In the genomic region with DNA sequence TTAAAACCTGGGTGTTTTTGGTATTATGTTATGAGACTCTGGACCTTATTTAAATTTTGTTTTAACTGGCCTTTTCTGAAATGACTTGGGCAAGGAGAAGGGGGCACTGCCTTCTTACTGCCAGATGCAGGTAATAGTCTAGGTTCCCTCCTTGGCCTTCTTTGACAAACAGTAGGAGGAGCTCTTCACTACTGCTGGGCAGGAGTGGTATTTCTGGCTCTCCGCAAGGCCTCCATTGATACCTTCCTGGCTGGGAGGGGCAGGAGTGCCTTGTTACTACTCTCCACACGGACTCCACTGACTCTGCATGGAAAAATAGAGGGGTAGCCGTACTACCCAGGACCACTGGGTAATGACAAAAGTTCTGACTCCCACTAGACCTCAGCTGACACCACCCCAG, we compare ENCODE assay signal across 6 cellular contexts.
A peak's percentile ranks its signal among the peaks of the same experiment; 100 is the strongest.
DNase-seq lines count a peak whose midpoint lies in the region; ATAC-seq and TF ChIP-seq lines count a peak whose summit lies in the region.
"Not testable (repeated sequence)": the region's sequence is repeated elsewhere in the genome, so short reads cannot be mapped to it uniquely, and the experiment has no call there.

No MANE protein-coding gene starts in this region.

- not testable (repeated sequence) for H3T11ph ChIP-seq in H9 (ENCODE audit: low read length)

- not testable (repeated sequence) for H3K23ac ChIP-seq in H9 (ENCODE audit: insufficient read length, low read depth, low read length)

- H3K27ac ChIP-seq in H9 (ENCODE audit: insufficient read length, low read depth, low read length); RWPE2 (ENCODE audit: poor library complexity, severe bottlenecking); body of pancreas; left lung: not testable (repeated sequence)

- TF ChIP-seq CTCF in H9 (conservative IDR thresholded peaks at IDR 0.05) (peak; percentile 49; the same call in 2 of the 3 replicates), epithelial cell of proximal tubule (conservative IDR thresholded peaks at IDR 0.05; ENCODE audit: low read depth, low read length) (peak; percentile 28)
- not testable (repeated sequence) for TF ChIP-seq CTCF in RWPE2 (IDR thresholded peaks at IDR 0.05; ENCODE audit: poor library complexity, severe bottlenecking); body of pancreas (IDR thresholded peaks at IDR 0.05); left lung (IDR thresholded peaks at IDR 0.05)

- not testable (repeated sequence) for H3K18ac ChIP-seq in H9 (ENCODE audit: insufficient read length, low read depth, low read length)

- H3K23me2 ChIP-seq in H9 (ENCODE audit: insufficient read length, low read depth, low read length, poor library complexity, severe bottlenecking), result not testable (repeated sequence)

- H2AK5ac ChIP-seq in H9 (ENCODE audit: insufficient read length, low read length), result not testable (repeated sequence)

- not testable (repeated sequence) for H3K79me1 ChIP-seq in H9 (ENCODE audit: insufficient read depth, low read depth, low read length, poor library complexity, severe bottlenecking)

- not testable (repeated sequence) for H3K4ac ChIP-seq in H9 (ENCODE audit: low read depth, low read length)

- H2BK12ac ChIP-seq in H9 (ENCODE audit: insufficient read length, low read depth, low read length), result not testable (repeated sequence)

- H3K4me3 Mint-ChIP-seq in H9, result not testable (repeated sequence)

- not testable (repeated sequence) for H2BK20ac ChIP-seq in H9 (ENCODE audit: low read depth, low read length, poor library complexity, severe bottlenecking)

- not testable (repeated sequence) for H3K9me3 Mint-ChIP-seq in H9

- H3K79me2 ChIP-seq in H9 (ENCODE audit: insufficient read depth, low read length), result not testable (repeated sequence)

- not testable (repeated sequence) for H3K4me1 ChIP-seq in H9 (ENCODE audit: insufficient read depth, low read length); RWPE2 (ENCODE audit: insufficient read depth, poor library complexity, severe bottlenecking); body of pancreas; left lung

- TF ChIP-seq POLR2A in body of pancreas (IDR thresholded peaks at IDR 0.05), result not testable (repeated sequence)

- not testable (repeated sequence) for H3K56ac ChIP-seq in H9 (ENCODE audit: insufficient read length, low read depth, low read length)

- H3K27me3 ChIP-seq in H9 (ENCODE audit: insufficient read depth, low read length); RWPE2 (ENCODE audit: insufficient read depth, poor library complexity, severe bottlenecking); body of pancreas; left lung: not testable (repeated sequence)

- not testable (repeated sequence) for H3K36me3 ChIP-seq in RWPE2 (ENCODE audit: low read depth); body of pancreas (replicated peaks in 1 of 2; ENCODE audit: insufficient read depth in 1 of 2, low read depth in 2 of 2); left lung

- H3K27ac Mint-ChIP-seq in H9, result not testable (repeated sequence)

- not testable (repeated sequence) for H3K9me3 ChIP-seq in H9 (ENCODE audit: control insufficient read depth, low read depth, low read length); RWPE2 (ENCODE audit: severe bottlenecking); body of pancreas; left lung

- ATAC-seq in RWPE2 (ENCODE audit: low read depth) (0 out of 3 replicates have a peak, but pooled peaks have one; percentile 29), body of pancreas (peak; percentile 45), left cardiac atrium (peak; percentile 19 to 67), left lung (peak; percentile 68)

- intact Hi-C loops in body of pancreas (cut with DNase I); left cardiac atrium (cut with DNase I); left lung (cut with DNase I): not testable (repeated sequence)

- not testable (repeated sequence) for H4K8ac ChIP-seq in H9 (replicated peaks; ENCODE audit: insufficient read length, low read depth, low read length)

- H4K91ac ChIP-seq in H9 (ENCODE audit: insufficient read length, low read depth, low read length), result not testable (repeated sequence)

- H4K20me1 ChIP-seq in H9 (ENCODE audit: control insufficient read depth, insufficient read depth, insufficient read length), result not testable (repeated sequence)

- not testable (repeated sequence) for H2AFZ ChIP-seq in H9 (ENCODE audit: low read length)

- no CpG with 5 or more reads among the region's 3 CpGs for WGBS in H9 (ENCODE audit: extremely low coverage, insufficient read length, low lambda C conversion rate)
- 29% methylated on average over 1 of the region's 3 CpGs; no CpG with 5 or more reads in 1 of the 2 donors for WGBS in body of pancreas, 2 donors

- H3K27me3 Mint-ChIP-seq in H9 (ENCODE audit: low read depth), result not testable (repeated sequence)

- H3K36me3 Mint-ChIP-seq in H9 (ENCODE audit: insufficient read depth in 1 of 3, low read depth in 3 of 3), result not testable (repeated sequence)

- not testable (repeated sequence) for H4K5ac ChIP-seq in H9 (ENCODE audit: insufficient read length, low read depth, low read length)

- not testable (repeated sequence) for H3K4me3 ChIP-seq in RWPE2 (ENCODE audit: severe bottlenecking); body of pancreas; epithelial cell of proximal tubule (ENCODE audit: low read depth, low read length); left lung

- not testable (repeated sequence) for H3K14ac ChIP-seq in H9 (ENCODE audit: insufficient read depth, low read length)

- not testable (repeated sequence) for H3K4me1 Mint-ChIP-seq in H9

- H3K9ac ChIP-seq in H9 (ENCODE audit: extremely low read depth, insufficient read length, low read length), result not testable (repeated sequence)

- not testable (repeated sequence) for H3K4me2 ChIP-seq in H9 (ENCODE audit: insufficient read depth, insufficient read length, low read length)

- H2BK15ac ChIP-seq in H9 (ENCODE audit: low read depth, low read length), result not testable (repeated sequence)

- not testable (repeated sequence) for H2BK120ac ChIP-seq in H9 (ENCODE audit: low read depth, low read length, poor library complexity, severe bottlenecking)

- not testable (repeated sequence) for H2BK5ac ChIP-seq in H9 (ENCODE audit: insufficient read length, low read length)

- not testable (repeated sequence) for DNase-seq in H9; RWPE2 (ENCODE audit: low spot score); epithelial cell of proximal tubule (ENCODE audit: low read depth); left cardiac atrium; left lung
- peak in 2 of 4 donors; percentile 6 to 14 for DNase-seq in body of pancreas
